ENCODE assay signal across 12 cellular contexts in the genomic region with DNA sequence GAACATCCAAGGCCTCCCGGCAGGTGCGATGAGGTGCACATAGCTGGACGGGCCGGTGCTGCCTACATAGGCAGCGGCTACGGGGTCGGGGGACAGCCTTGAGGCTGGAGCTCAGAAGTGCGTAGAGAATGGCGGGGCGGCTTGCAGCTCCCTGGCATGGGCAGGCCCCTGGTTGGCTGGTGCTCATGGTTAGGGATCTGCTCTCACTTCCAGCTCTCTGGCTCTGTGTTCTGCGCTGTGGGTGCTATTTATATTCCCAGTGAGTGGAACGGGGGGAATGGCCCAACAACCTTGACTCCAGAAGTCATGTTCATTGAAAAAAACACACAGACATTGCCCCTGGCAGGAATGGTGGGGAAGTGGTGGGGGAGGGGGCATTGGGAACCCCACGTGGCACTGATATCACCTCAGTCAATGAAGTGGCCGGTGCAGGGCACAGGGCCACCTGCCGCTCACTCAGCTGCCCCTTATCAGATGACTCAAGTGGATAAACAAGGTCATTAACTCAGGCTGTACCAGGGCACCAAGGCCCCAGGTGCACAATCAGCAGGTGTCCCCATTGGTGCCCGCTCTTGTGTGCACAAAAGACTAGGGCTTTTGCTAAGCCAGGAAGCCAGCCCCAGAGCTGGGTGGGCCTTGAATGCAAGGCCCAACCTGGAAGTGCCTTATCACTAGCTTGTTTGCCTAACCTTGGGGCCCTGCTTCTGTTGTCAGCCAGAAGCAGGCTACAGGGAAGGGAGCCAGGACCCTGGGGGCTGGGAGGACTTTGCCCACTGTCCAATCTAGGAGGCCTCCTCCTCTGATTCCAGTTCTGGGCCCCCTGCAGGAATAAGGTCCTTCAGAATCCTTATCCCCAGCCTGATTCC. TPM values are rescaled to one million over a fixed set of nuclear protein-coding genes. Genes with fewer than 3 reads are reported as not detected.
DNase-seq lines count a peak whose midpoint lies in the region; ATAC-seq, FAIRE-seq and TF ChIP-seq lines count a peak whose summit lies in the region.
"Had no signal": no experiment of that assay in that cellular context is flagged by ENCODE, and none has a peak within 500 bp of the region (broad histone marks: within the 10 kb centered on the region; RNA-seq: fewer than 3 reads in every experiment).

A gene with protein sequence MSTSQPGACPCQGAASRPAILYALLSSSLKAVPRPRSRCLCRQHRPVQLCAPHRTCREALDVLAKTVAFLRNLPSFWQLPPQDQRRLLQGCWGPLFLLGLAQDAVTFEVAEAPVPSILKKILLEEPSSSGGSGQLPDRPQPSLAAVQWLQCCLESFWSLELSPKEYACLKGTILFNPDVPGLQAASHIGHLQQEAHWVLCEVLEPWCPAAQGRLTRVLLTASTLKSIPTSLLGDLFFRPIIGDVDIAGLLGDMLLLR (minus strand): TSS at position 222 of the 866 bp plus-strand sequence. CDS start 35 bp downstream, at position 187.

- TF ChIP-seq EP300 in HepG2 (IDR thresholded peaks at IDR 0.05; ENCODE audit: low read depth in 2 of 2, low read length in 2 of 2) (peak; percentile 79 to 96), HepG2 (CRISPR knock-in tag; IDR thresholded peaks at IDR 0.05; ENCODE audit: borderline replicate concordance) (peak; percentile 98)

- H3K4me3 ChIP-seq in HepG2 (replicated peaks in 1 of 3; ENCODE audit: insufficient read depth in 1 of 3, low read depth in 2 of 3, low read length in 3 of 3) = peak within 1 kb of the TSS; percentile 75 to 97 (median 92)

- TF ChIP-seq CTCF in HepG2 (CRISPR knock-in tag; IDR thresholded peaks at IDR 0.05) = peak; percentile 41
- TF ChIP-seq CTCF in natural killer cell (IDR thresholded peaks at IDR 0.05) = no peak

- peak; percentile 100 for TF ChIP-seq POLR2A in HepG2 (IDR thresholded peaks at IDR 0.05; ENCODE audit: insufficient read depth in 1 of 2, low read depth in 2 of 2, low read length in 2 of 2)

- peaks cover 56% of the 10 kb centered on the region for H3K4me1 ChIP-seq in HepG2 (ENCODE audit: insufficient read depth, low read length)

- H3K4me2 ChIP-seq in HepG2 (ENCODE audit: low read depth, low read length) = peak within 1 kb of the TSS; percentile 93

- TF ChIP-seq RAD21 in HepG2 (CRISPR knock-in tag; IDR thresholded peaks at IDR 0.05) = peak; percentile 29

- H2AFZ ChIP-seq in HepG2 (ENCODE audit: low read length) = no peak within 1 kb of the TSS

- no peaks in the 10 kb centered on the region for H3K27me3 Mint-ChIP-seq in natural killer cell (ENCODE audit: low read depth in 2 of 2)
- H3K27me3 Mint-ChIP-seq: activated B cell treated with CpG ODN at 0.5 μM for 24 hours had no signal

- H3K36me3 ChIP-seq in HepG2 (replicated peaks in 1 of 2; ENCODE audit: control insufficient read depth in 1 of 2, insufficient read depth in 2 of 2, low read length in 2 of 2) = peaks cover 3 to 8% of the 10 kb centered on the region in 2 experiments; a peak in 3 of 5 replicates

- in situ Hi-C loops in HepG2 (cut with HindIII; ENCODE audit: extremely low pct_ligation_motif_present, low pct_unique_long_range_greater_than_20kb) = loop anchor here (5.0 kb wide), 1 partner anchor 78 kb away; the partner anchor contains the start of gene TRNP1

- H3K9ac ChIP-seq in HepG2 (ENCODE audit: insufficient read depth, low read depth, low read length) = peak within 1 kb of the TSS; percentile 98

- WGBS in HepG2 (ENCODE audit: low lambda C conversion rate) = 3% methylated on average over 5 of the region's 16 CpGs

- H3K27ac ChIP-seq in HepG2 (ENCODE audit: extremely low read length, insufficient read depth, low read length) = peak within 1 kb of the TSS; percentile 96

- ATAC-seq in HepG2 = peak; percentile 84
- ATAC-seq in natural killer cell = no peak
- no peak for ATAC-seq in HG02642 (IDR thresholded peaks at IDR 0.05; ENCODE audit: poor library complexity, unreplicated experiment)

- no TSS peak for BruUV-seq in HepG2 (replicated peaks; lab: Mats Ljungman, UMichigan)

- no peaks in the 10 kb centered on the region; a peak in 1 of 5 replicates for H3K27me3 ChIP-seq in HepG2 (ENCODE audit: control insufficient read depth in 1 of 2, insufficient read depth in 2 of 2, low read length in 2 of 2)

- CTCF ChIA-PET in HepG2 (lab: Yijun Ruan, JAX; ENCODE audit: low intra/inter-chr PET ratio, low total read pairs) = interaction anchor here (1.1 kb wide), 1 partner anchor 24 kb away, joined by 3 read pairs; no protein-coding TSS in a partner anchor

- no peaks in the 10 kb centered on the region for H3K36me3 Mint-ChIP-seq in natural killer cell

- DNase-seq in COLO668 (lab: John Stamatoyannopoulos, UW; ENCODE audit: unreplicated experiment) = peak; percentile 100
- DNase-seq in NCI-H146 (lab: John Stamatoyannopoulos, UW) = peak; percentile 99
- DNase-seq in SK-N-DZ (ENCODE audit: low spot score) = peak; percentile 42
- peak; percentile 100 for DNase-seq in HepG2 (ENCODE audit: low spot score)
- DNase-seq in natural killer cell = no peak
- no peak for DNase-seq in hepatic stellate cell (ENCODE audit: low spot score)
- no peak for DNase-seq in kidney glomerular epithelial cell (lab: John Stamatoyannopoulos, UW)
- DNase-seq: activated B cell treated with CpG ODN at 0.5 μM for 24 hours, GOT3 had no signal

- no peaks in the 10 kb centered on the region for H3K9me3 Mint-ChIP-seq in natural killer cell
- H3K9me3 Mint-ChIP-seq: activated B cell treated with CpG ODN at 0.5 μM for 24 hours had no signal

- H3K9me3 ChIP-seq in HepG2 (ENCODE audit: low read length) = no peaks in the 10 kb centered on the region

- no peak within 1 kb of the TSS for H3K27ac Mint-ChIP-seq in natural killer cell
- H3K27ac Mint-ChIP-seq: activated B cell treated with CpG ODN at 0.5 μM for 24 hours had no signal

- H3K79me2 ChIP-seq in HepG2 (ENCODE audit: insufficient read depth, low read length) = peaks cover 30% of the 10 kb centered on the region

- H3K4me3 Mint-ChIP-seq in natural killer cell = no peak within 1 kb of the TSS
- H3K4me3 Mint-ChIP-seq: activated B cell treated with CpG ODN at 0.5 μM for 24 hours had no signal

- peak; percentile 95 for FAIRE-seq in HepG2 (lab: Jason Lieb, UNC)
- FAIRE-seq: GM12891 had no signal

- POLR2A ChIA-PET in HepG2 (lab: Yijun Ruan, JAX) = interaction anchor here (0.6 to 11.5 kb wide), 33 partner anchors 8 to 414 kb away, joined by 3 to 371 read pairs (median 6); partner anchors contain the start of genes GPATCH3, GPN2, KDF1 and NUDC

- H3K4me1 Mint-ChIP-seq in natural killer cell = no peaks in the 10 kb centered on the region
- H3K4me1 Mint-ChIP-seq: activated B cell treated with CpG ODN at 0.5 μM for 24 hours had no signal

- peaks cover 16% of the 10 kb centered on the region; the same call in 1 of the 2 replicates for H4K20me1 ChIP-seq in HepG2 (ENCODE audit: insufficient read depth, low read length)

- intact Hi-C loops in HepG2 (cut with micrococcal nuclease; ENCODE audit: unreplicated experiment) (loop anchor here (1.0 to 2.0 kb wide), 2 partner anchors 25 to 79 kb away; partner anchors contain the start of gene TRNP1), natural killer cell (cut with micrococcal nuclease) (no loop called here)

RNA-seq across cellular contexts. Expression of the gene that starts here (rescaled TPM):
- polyA plus RNA-seq in SK-N-DZ (2014; cell fraction: cytosol; rRNA removed) = 0.21 TPM in 1 of 2 replicates, not detected in the other
- polyA plus RNA-seq in SK-N-DZ (2014; cell fraction: nucleus; rRNA removed) = not detected in 2 replicates
- 71.6 and 72.5 TPM in 2 replicates for total RNA-seq in HepG2 (2016; rRNA removed; fragmentation: Illumina TruSeq; extraction: Trizol)
- 32.2 and 34.7 TPM in 2 replicates for total RNA-seq in HepG2 (2016; cell fraction: cytosol; rRNA removed; fragmentation: Illumina TruSeq; extraction: Trizol; ENCODE audit: low read depth)
- 72.9 and 77.8 TPM in 2 replicates for total RNA-seq in HepG2 (2016; cell fraction: insoluble cytoplasmic fraction; rRNA removed; fragmentation: Illumina TruSeq; extraction: Trizol)
- total RNA-seq in HepG2 (2016; cell fraction: membrane; rRNA removed; fragmentation: Illumina TruSeq; extraction: Trizol) = 42.2 and 44.8 TPM in 2 replicates
- 49.1 and 51.4 TPM in 2 replicates for total RNA-seq in HepG2 (2016; cell fraction: nucleus; rRNA removed; fragmentation: Illumina TruSeq; extraction: Trizol)
- 133 and 203 TPM in 2 replicates for polyA plus RNA-seq in HepG2 (2011; rRNA removed)
- 120 and 167 TPM in 2 replicates for polyA plus RNA-seq in HepG2 (2011; cell fraction: cytosol; rRNA removed)
- polyA plus RNA-seq in HepG2 (2011; cell fraction: nucleus; rRNA removed) = 160 and 185 TPM in 2 replicates
- polyA plus RNA-seq in HepG2 (2012) = 94.7 and 125 TPM in 2 replicates
- polyA plus RNA-seq in HepG2 (2016; cell fraction: cytosol; fragmentation: Illumina TruSeq; extraction: Trizol; ENCODE audit: low read depth) = 14.5 and 14.6 TPM in 2 replicates
- polyA plus RNA-seq in HepG2 (2016; cell fraction: insoluble cytoplasmic fraction; fragmentation: Illumina TruSeq; extraction: Trizol; ENCODE audit: low read depth) = 86.2 and 93.6 TPM in 2 replicates
- polyA plus RNA-seq in HepG2 (2016; cell fraction: membrane; fragmentation: Illumina TruSeq; extraction: Trizol; ENCODE audit: low read depth) = 17.4 and 19.6 TPM in 2 replicates
- polyA plus RNA-seq in HepG2 (2016; cell fraction: nucleus; fragmentation: Illumina TruSeq; extraction: Trizol; ENCODE audit: insufficient read depth, low read depth) = 81.0 and 96.9 TPM in 2 replicates
- 0.21 and 413 TPM in 2 replicates for polyA minus RNA-seq in HepG2 (2011; rRNA and poly(A)+ RNA removed; ENCODE audit: low replicate concordance)
- 175 and 182 TPM in 2 replicates for polyA minus RNA-seq in HepG2 (2011; cell fraction: cytosol; rRNA and poly(A)+ RNA removed)
- polyA minus RNA-seq in HepG2 (2011; cell fraction: nucleus; rRNA and poly(A)+ RNA removed) = 42.6 and 49.5 TPM in 2 replicates
- total RNA-seq in natural killer cell = not detected
- total RNA-seq: activated B cell treated with CpG ODN at 0.5 μM for 24 hours, dermis microvascular lymphatic vessel endothelial cell had no signal

Comparison
In these comparisons a context has a peak if more than half of its experiments do, and no peak if none do; other contexts are left out.
1. RNA of the gene that starts here (total RNA-seq): 32.2 to 77.8 TPM in HepG2; not detected in natural killer cell; every median in the first group is over 10 times any median in the second.
2. DNase-seq: peak in COLO668 (single experiment), NCI-H146 (single experiment), SK-N-DZ (single experiment) and HepG2 (single experiment); none in natural killer cell (single experiment), hepatic stellate cell (single experiment) and kidney glomerular epithelial cell (single experiment).